In genomic region chr19:29843180-29844051, GRCh38 we compare ENCODE assay signal across 8 cellular contexts. TPM values are rescaled to one million over a fixed set of nuclear protein-coding genes. Genes with fewer than 3 reads are reported as not detected.
DNase-seq lines count a peak whose midpoint lies in the region; ATAC-seq and TF ChIP-seq lines count a peak whose summit lies in the region.

No MANE protein-coding gene starts in this region.

- no peak for ATAC-seq in GM21786 (IDR thresholded peaks at IDR 0.05; ENCODE audit: unreplicated experiment)
- no peak for ATAC-seq in GM18505 (IDR thresholded peaks at IDR 0.05; ENCODE audit: unreplicated experiment)

- H3K9me3 Mint-ChIP-seq in activated naive CD4-positive, alpha-beta T cell treated with anti-CD3 and anti-CD28 coated beads, Interleukin-2, amount 50 U/mL, for 24 hours, result no peaks in the 10 kb centered on the region

- WGBS in suprapubic skin, result 6% methylated on average over 28 of the region's 48 CpGs

- TF ChIP-seq CTCF in astrocyte of the cerebellum (IDR thresholded peaks at IDR 0.05; ENCODE audit: low read depth, low read length, missing control alignments) (no peak), suprapubic skin (IDR thresholded peaks at IDR 0.05) (no peak)

- peak overlapping the region; percentile 3 for H3K4me3 ChIP-seq in astrocyte of the cerebellum (ENCODE audit: low read depth, low read length)
- peak overlapping the region; percentile 68 for H3K4me3 ChIP-seq in suprapubic skin

- TF ChIP-seq POLR2A in suprapubic skin (IDR thresholded peaks at IDR 0.05) (no peak), GM18505 (IDR thresholded peaks at IDR 0.05; ENCODE audit: borderline replicate concordance, extremely low read depth, insufficient read depth, insufficient read length) (no peak)

- H3K4me3 Mint-ChIP-seq in activated naive CD4-positive, alpha-beta T cell treated with anti-CD3 and anti-CD28 coated beads, Interleukin-2, amount 50 U/mL, for 24 hours, result peak overlapping the region; percentile 79

- no peaks in the 10 kb centered on the region for H3K27me3 Mint-ChIP-seq in activated naive CD4-positive, alpha-beta T cell treated with anti-CD3 and anti-CD28 coated beads, Interleukin-2, amount 50 U/mL, for 24 hours

- H3K36me3 ChIP-seq in suprapubic skin, result no peaks in the 10 kb centered on the region

- DNase-seq in activated naive CD4-positive, alpha-beta T cell (lab: John Stamatoyannopoulos, UW), result no peak
- DNase-seq in astrocyte of the cerebellum (ENCODE audit: low read depth) (no peak), islet precursor cell (peak; percentile 85), suprapubic skin (ENCODE audit: low spot score in 2 of 2) (peak in 1 of 2 donors; percentile 69), middle frontal gyrus (ENCODE audit: extremely low spot score, low spot score) (no peak)

- in situ Hi-C loops in astrocyte of the cerebellum (cut with HindIII; ENCODE audit: low sequenced_read_pairs), result loop anchor here (25.0 kb wide), 1 partner anchor 231 kb away; the partner anchor contains the start of gene POP4

- H3K9me3 ChIP-seq in suprapubic skin, result no peaks in the 10 kb centered on the region

- H3K27me3 ChIP-seq in suprapubic skin, result peaks cover 23% of the 10 kb centered on the region

- peaks cover 24% of the 10 kb centered on the region for H3K4me1 ChIP-seq in suprapubic skin

- no peak for TF ChIP-seq EP300 in suprapubic skin (IDR thresholded peaks at IDR 0.05)

- no peak overlapping the region for H3K27ac Mint-ChIP-seq in activated naive CD4-positive, alpha-beta T cell treated with anti-CD3 and anti-CD28 coated beads, Interleukin-2, amount 50 U/mL, for 24 hours

- peaks cover 10% of the 10 kb centered on the region for H3K4me1 Mint-ChIP-seq in activated naive CD4-positive, alpha-beta T cell treated with anti-CD3 and anti-CD28 coated beads, Interleukin-2, amount 50 U/mL, for 24 hours

- no peaks in the 10 kb centered on the region for H3K36me3 Mint-ChIP-seq in activated naive CD4-positive, alpha-beta T cell treated with anti-CD3 and anti-CD28 coated beads, Interleukin-2, amount 50 U/mL, for 24 hours

- H3K27ac ChIP-seq in suprapubic skin, result peak overlapping the region; percentile 37

RNA-seq across cellular contexts. Expression of gene CCNE1, which starts 31.6 kb away (rescaled TPM):
- total RNA-seq in suprapubic skin, result 10 to 100 TPM in 1 of 4 donors, 1 to 10 TPM in 3; 2.5 to 11.0 (median 6.0) TPM
